12 cellular contexts compared by ENCODE assay signal in the genomic region with DNA sequence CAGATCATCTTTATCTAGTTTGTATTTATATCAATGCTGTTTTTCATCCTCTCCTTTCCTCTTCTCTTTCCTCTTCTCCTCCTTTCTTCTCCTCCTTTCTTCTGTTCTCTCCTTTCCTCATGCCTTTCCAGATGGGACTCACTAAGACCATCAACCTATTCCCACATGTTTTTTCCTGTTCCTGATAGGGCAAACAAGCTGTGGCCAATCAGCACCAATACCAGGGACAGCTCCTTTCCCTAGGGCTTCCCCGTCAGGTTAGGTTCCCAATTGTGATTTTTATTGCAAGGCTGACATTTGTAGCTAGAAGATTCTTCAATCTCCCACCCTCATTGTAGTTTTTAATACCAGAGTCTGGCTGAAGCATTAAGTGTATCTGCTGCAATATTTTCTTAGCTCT.
DNase-seq lines count a peak whose midpoint lies in the region; ATAC-seq and TF ChIP-seq lines count a peak whose summit lies in the region.
"Had no signal": no experiment of that assay in that cellular context is flagged by ENCODE, and none has a peak within 500 bp of the region (broad histone marks: within the 10 kb centered on the region; RNA-seq: fewer than 3 reads in every experiment).

No MANE protein-coding gene starts in this region.

- H3K4me2 ChIP-seq in hepatocyte = no peak overlapping the region

- ATAC-seq in GM19467 (IDR thresholded peaks at IDR 0.05; ENCODE audit: unreplicated experiment) (no peak), heart right ventricle (no peak)
- ATAC-seq: naive thymus-derived CD4-positive, alpha-beta T cell had no signal

- CTCF ChIA-PET in HEK293T (lab: Yijun Ruan, JAX) = no interaction called here

- H3K4me3 ChIP-seq in adipocyte (ENCODE audit: low read length) = no peak overlapping the region
- H3K4me3 ChIP-seq in hepatocyte = no peak overlapping the region
- no peak overlapping the region for H3K4me3 ChIP-seq in heart right ventricle

- H3K79me2 ChIP-seq in hepatocyte = no peaks in the 10 kb centered on the region

- POLR2A ChIA-PET in HEK293T (lab: Yijun Ruan, JAX) = no interaction called here

- H2AFZ ChIP-seq in hepatocyte = no peak overlapping the region

- peaks cover 10% of the 10 kb centered on the region for H3K4me1 ChIP-seq in adipocyte (ENCODE audit: control insufficient read depth, insufficient read depth, low read length)
- H3K4me1 ChIP-seq in hepatocyte (ENCODE audit: insufficient read depth) = no peaks in the 10 kb centered on the region
- no peaks in the 10 kb centered on the region for H3K4me1 ChIP-seq in heart right ventricle

- no peak overlapping the region for H3K9ac ChIP-seq in adipocyte (ENCODE audit: low read length)

- H4K20me1 ChIP-seq in hepatocyte (ENCODE audit: insufficient read depth, poor library complexity, severe bottlenecking) = no peaks in the 10 kb centered on the region

- H3K27ac ChIP-seq in hepatocyte (no peak overlapping the region), heart right ventricle (no peak overlapping the region)

- peaks cover 7% of the 10 kb centered on the region for H3K9me3 ChIP-seq in adipocyte (ENCODE audit: control insufficient read depth, low read length)
- no peaks in the 10 kb centered on the region for H3K9me3 ChIP-seq in hepatocyte (ENCODE audit: low read depth)
- peaks cover 0 to 18% (median 3%) of the 10 kb centered on the region in 11 donors for H3K9me3 ChIP-seq in heart right ventricle

- 5% methylated on average over 1 of the region's 1 CpG for WGBS in hepatocyte (ENCODE audit: low lambda C conversion rate, missing lambda C conversion rate)
- WGBS in heart right ventricle, 2 donors = 0 to 41% methylated on average over 1 of the region's 1 CpG

- TF ChIP-seq CTCF in hepatocyte (IDR thresholded peaks at IDR 0.05; ENCODE audit: poor library complexity) (no peak), heart right ventricle (IDR thresholded peaks at IDR 0.05) (no peak)

- H3K36me3 ChIP-seq in adipocyte (ENCODE audit: control insufficient read depth, insufficient read depth, low read length, severe bottlenecking) (no peaks in the 10 kb centered on the region), hepatocyte (replicated peaks; ENCODE audit: insufficient read depth, low read depth) (no peaks in the 10 kb centered on the region), heart right ventricle (no peaks in the 10 kb centered on the region)

- intact Hi-C loops in heart right ventricle (cut with DNase I) = no loop called here

- H3K9me2 ChIP-seq in hepatocyte (replicated peaks; ENCODE audit: insufficient read depth) = no peaks in the 10 kb centered on the region

- H3K27me3 ChIP-seq in adipocyte (replicated peaks; ENCODE audit: control insufficient read depth, insufficient read depth, low read length) (no peaks in the 10 kb centered on the region), hepatocyte (no peaks in the 10 kb centered on the region), heart right ventricle (no peaks in the 10 kb centered on the region)

- DNase-seq in A172 (ENCODE audit: low spot score) = peak; percentile 60
- DNase-seq in HEK293T (ENCODE audit: extremely low spot score) = peak; percentile 10
- DNase-seq in adipocyte (ENCODE audit: low read depth) = peak; percentile 54
- DNase-seq in hepatocyte (ENCODE audit: low spot score) = peak; percentile 21
- no peak for DNase-seq in cerebellum (ENCODE audit: low spot score)
- DNase-seq in heart right ventricle = no peak
- no peak for DNase-seq in RPMI8226
- DNase-seq: activated CD4-positive, alpha-beta T cell treated with anti-CD3 and anti-CD28 coated beads, Interleukin-2, amount 50 U/mL, for 48 hours; GOT3; naive thymus-derived CD4-positive, alpha-beta T cell; NCI-H446 had no signal

TF ChIP-seq in HEK293T, 16 proteins besides CTCF, POLR2A, EP300 and RAD21:
- no peak for TF ChIP-seq L3MBTL2 (conservative IDR thresholded peaks at IDR 0.05)
- no peak for TF ChIP-seq SUZ12 (IDR thresholded peaks at IDR 0.05)
- TF ChIP-seq ELF4 (IDR thresholded peaks at IDR 0.05) = no peak
- TF ChIP-seq ARNT (IDR thresholded peaks at IDR 0.05) = no peak
- TF ChIP-seq BHLHE40 (IDR thresholded peaks at IDR 0.05; ENCODE audit: borderline replicate concordance) = no peak
- no peak for TF ChIP-seq SP1 (IDR thresholded peaks at IDR 0.05)
- no peak for TF ChIP-seq HDGF (IDR thresholded peaks at IDR 0.05; ENCODE audit: borderline replicate concordance)
- TF ChIP-seq ZNF384 (IDR thresholded peaks at IDR 0.05) = no peak
- TF ChIP-seq NFRKB (IDR thresholded peaks at IDR 0.05) = no peak
- no peak for TF ChIP-seq CTBP1 (IDR thresholded peaks at IDR 0.05; ENCODE audit: borderline replicate concordance)
- TF ChIP-seq FOXK2 (IDR thresholded peaks at IDR 0.05) = no peak
- TF ChIP-seq FOXA1 (IDR thresholded peaks at IDR 0.05) = no peak
- no peak for TF ChIP-seq TARDBP (IDR thresholded peaks at IDR 0.05)
- TF ChIP-seq FOXM1 (IDR thresholded peaks at IDR 0.05; ENCODE audit: borderline replicate concordance) = no peak
- TF ChIP-seq LEF1 (IDR thresholded peaks at IDR 0.05; ENCODE audit: borderline replicate concordance) = no peak
- TF ChIP-seq, protein P1, sequence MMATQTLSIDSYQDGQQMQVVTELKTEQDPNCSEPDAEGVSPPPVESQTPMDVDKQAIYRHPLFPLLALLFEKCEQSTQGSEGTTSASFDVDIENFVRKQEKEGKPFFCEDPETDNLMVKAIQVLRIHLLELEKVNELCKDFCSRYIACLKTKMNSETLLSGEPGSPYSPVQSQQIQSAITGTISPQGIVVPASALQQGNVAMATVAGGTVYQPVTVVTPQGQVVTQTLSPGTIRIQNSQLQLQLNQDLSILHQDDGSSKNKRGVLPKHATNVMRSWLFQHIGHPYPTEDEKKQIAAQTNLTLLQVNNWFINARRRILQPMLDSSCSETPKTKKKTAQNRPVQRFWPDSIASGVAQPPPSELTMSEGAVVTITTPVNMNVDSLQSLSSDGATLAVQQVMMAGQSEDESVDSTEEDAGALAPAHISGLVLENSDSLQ (IDR thresholded peaks at IDR 0.05) = no peak

Comparison
In these comparisons a context has a peak if more than half of its experiments do, and no peak if none do; other contexts are left out.
1. DNase-seq: peak in A172 (single experiment), HEK293T (single experiment), adipocyte (single experiment) and hepatocyte (single experiment); none in cerebellum (single experiment), heart right ventricle (0 of 2) and RPMI8226 (single experiment).